Comparison of ENCODE assay signal across 8 cellular contexts in genomic region chr10:27745719-27746363, GRCh38. TPM values are rescaled to one million over a fixed set of nuclear protein-coding genes. Genes with fewer than 3 reads are reported as not detected.
DNase-seq lines count a peak whose midpoint lies in the region; ATAC-seq, FAIRE-seq and TF ChIP-seq lines count a peak whose summit lies in the region.

TSS of gene MKX (minus strand) at chr10:27745819. CDS start at chr10:27743415, 2,404 bp downstream.

- H3K4me1 ChIP-seq in Peyer's patch (peaks cover 0 to 51% (median 8%) of the 10 kb centered on the region in 4 donors), lower lobe of right lung (peaks cover 51% of the 10 kb centered on the region)

- peak within 1 kb of the TSS; percentile 79 for H3K4me3 Mint-ChIP-seq in central memory CD8-positive, alpha-beta T cell

- peaks cover 31% of the 10 kb centered on the region for H3K4me1 Mint-ChIP-seq in central memory CD8-positive, alpha-beta T cell

- TF ChIP-seq POLR2A in Peyer's patch (IDR thresholded peaks at IDR 0.05): no peak

- peaks cover 16% of the 10 kb centered on the region for H3K36me3 Mint-ChIP-seq in central memory CD8-positive, alpha-beta T cell (ENCODE audit: insufficient read depth)

- no peaks in the 10 kb centered on the region for H3K36me3 ChIP-seq in Peyer's patch
- no peaks in the 10 kb centered on the region for H3K36me3 ChIP-seq in lower lobe of right lung

- peak within 1 kb of the TSS; percentile 0 to 73 (median 50) for H3K4me3 ChIP-seq in Peyer's patch
- peak within 1 kb of the TSS; percentile 67 for H3K4me3 ChIP-seq in lower lobe of right lung

- peaks cover 0 to 31% of the 10 kb centered on the region in 2 donors for H3K27me3 ChIP-seq in Peyer's patch
- peaks cover 94% of the 10 kb centered on the region for H3K27me3 ChIP-seq in lower lobe of right lung (ENCODE audit: low read depth)

- intact Hi-C loops in lower lobe of right lung (cut with DNase I): no loop called here

- H3K27ac ChIP-seq in Peyer's patch (no peak within 1 kb of the TSS), lower lobe of right lung (no peak within 1 kb of the TSS)

- H3K9me3 Mint-ChIP-seq in central memory CD8-positive, alpha-beta T cell: no peaks in the 10 kb centered on the region

- no peak within 1 kb of the TSS for H3K27ac Mint-ChIP-seq in central memory CD8-positive, alpha-beta T cell (ENCODE audit: low read depth)

- peaks cover 79% of the 10 kb centered on the region for H3K27me3 Mint-ChIP-seq in central memory CD8-positive, alpha-beta T cell

- H3K9me3 ChIP-seq in Peyer's patch (no peaks in the 10 kb centered on the region), lower lobe of right lung (no peaks in the 10 kb centered on the region)

- no peak for FAIRE-seq in RCC 7860 (lab: Jason Lieb, UNC)

- TF ChIP-seq CTCF in Peyer's patch (IDR thresholded peaks at IDR 0.05) (no peak), lower lobe of right lung (IDR thresholded peaks at IDR 0.05) (no peak), GM10266 (IDR thresholded peaks at IDR 0.05; ENCODE audit: control insufficient read depth, insufficient read depth, low read depth, missing control alignments) (no peak)

- DNase-seq in EH (ENCODE audit: low read depth): peak; percentile 75
- DNase-seq in Peyer's patch: peak in 2 of 3 donors; percentile 47 to 54
- peak in 1 of 2 donors; percentile 11 for DNase-seq in central memory CD8-positive, alpha-beta T cell (ENCODE audit: low spot score in 2 of 2)
- peak; percentile 66 for DNase-seq in lower lobe of right lung
- peak; percentile 36 for DNase-seq in stimulated activated naive CD8-positive, alpha-beta T cell treated with anti-CD3 and anti-CD28 coated beads, Interleukin-15, Interleukin-2, amounts not matched to agents 100 U/mL and 50 U/mL, for 24 hours
- DNase-seq in GM10266 (ENCODE audit: extremely low spot score): no peak
- no peak for DNase-seq in HuH-7 (ENCODE audit: low spot score)
- DNase-seq in RCC 7860 (ENCODE audit: low spot score): no peak

- no peak for ATAC-seq in central memory CD8-positive, alpha-beta T cell (replicated peaks; ENCODE audit: extremely low read depth, poor library complexity, severe bottlenecking)
- peak in 1 of 2 donors; percentile 8 for ATAC-seq in lower lobe of right lung
- no peak for ATAC-seq in stimulated activated naive CD8-positive, alpha-beta T cell treated with anti-CD3 and anti-CD28 coated beads, Interleukin-15, Interleukin-2, amounts not matched to agents 100 U/mL and 50 U/mL, for 24 hours

RNA-seq across cellular contexts. Expression of gene MKX, which starts in this region (rescaled TPM):
- total RNA-seq in Peyer's patch (under 1 TPM in 2 of 4 donors, not detected in 2; 0.28 to 0.94 TPM), lower lobe of right lung (1.6 TPM)

Comparison
In these comparisons a context has a peak if more than half of its experiments do, and no peak if none do; other contexts are left out.
1. Peak in DNase-seq and H3K4me3 ChIP-seq in Peyer's patch; RNA of the gene not detected or under 1 TPM.
2. DNase-seq: peak in EH (single experiment), lower lobe of right lung (single experiment) and stimulated activated naive CD8-positive, alpha-beta T cell treated with anti-CD3 and anti-CD28 coated beads, Interleukin-15, Interleukin-2, amounts not matched to agents 100 U/mL and 50 U/mL, for 24 hours (single experiment); none in GM10266 (single experiment), HuH-7 (single experiment) and RCC 7860 (single experiment).